Comparison of ENCODE assay signal across 12 cellular contexts in the genomic region with DNA sequence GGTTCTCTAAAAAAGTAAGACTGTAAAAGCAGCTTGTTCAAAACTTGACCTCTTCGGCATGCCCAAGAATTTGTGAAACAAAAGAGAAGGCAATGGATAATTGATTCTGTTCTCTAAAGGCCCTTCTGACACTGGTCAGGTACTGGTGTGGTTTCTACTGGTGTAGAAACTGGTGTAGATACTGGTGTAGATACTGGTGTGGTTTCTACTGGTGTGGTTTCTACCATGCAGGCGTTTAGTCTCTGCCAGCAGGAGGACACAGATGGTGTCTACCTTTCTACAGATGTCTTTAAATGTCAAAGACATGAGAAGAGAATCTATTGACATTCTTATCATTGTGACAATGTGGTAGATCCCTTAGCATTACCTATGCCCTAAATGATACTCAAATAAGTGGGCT.
A peak's percentile ranks its signal among the peaks of the same experiment; 100 is the strongest.
DNase-seq lines count a peak whose midpoint lies in the region; ATAC-seq, FAIRE-seq and TF ChIP-seq lines count a peak whose summit lies in the region.
"Had no signal": no experiment of that assay in that cellular context is flagged by ENCODE, and none has a peak within 500 bp of the region (broad histone marks: within the 10 kb centered on the region; RNA-seq: fewer than 3 reads in every experiment).

No MANE protein-coding gene starts in this region.

- H3K79me2 ChIP-seq in MM.1S (ENCODE audit: low read length): no peaks in the 10 kb centered on the region

- WGBS in psoas muscle, 3 donors: 24 to 44% (median 32%) methylated on average over 2 of the region's 2 CpGs
- 47 to 57% (median 54%) methylated on average over 2 of the region's 2 CpGs for WGBS in small intestine, 3 donors

- peak; percentile 87 for ATAC-seq in GM18867 (IDR thresholded peaks at IDR 0.05; ENCODE audit: unreplicated experiment)
- peak; percentile 90 for ATAC-seq in GM21723 (IDR thresholded peaks at IDR 0.05; ENCODE audit: unreplicated experiment)
- no peak for ATAC-seq in psoas muscle
- no peak for ATAC-seq in stimulated activated naive CD8-positive, alpha-beta T cell treated with anti-CD3 and anti-CD28 coated beads, Interleukin-15, amount 100 ng/mL, for 72 hours
- ATAC-seq: activated CD8-positive, alpha-beta memory T cell treated with anti-CD3 and anti-CD28 coated beads, Interleukin-2, amount 10 ng/mL, durations not matched to agents 7 days and 5 days had no signal

- H2AFZ ChIP-seq in MM.1S (ENCODE audit: low read length): no peak overlapping the region

- peak overlapping the region; percentile 29; the same call in 1 of the 2 replicates for H3K4me2 ChIP-seq in MM.1S (ENCODE audit: low read depth, low read length)

- FAIRE-seq in small intestine (lab: Jason Lieb, UNC): no peak

- TF ChIP-seq CTCF in MM.1S (IDR thresholded peaks at IDR 0.05; ENCODE audit: low read length) (no peak; the same call in 1 of the 2 replicates), psoas muscle (IDR thresholded peaks at IDR 0.05) (no peak)

- peaks cover 35% of the 10 kb centered on the region for H3K4me1 Mint-ChIP-seq in stimulated activated naive CD8-positive, alpha-beta T cell treated with anti-CD3 and anti-CD28 coated beads, Interleukin-15, amount 100 ng/mL, for 72 hours

- H3K27me3 ChIP-seq in MM.1S (replicated peaks; ENCODE audit: insufficient read depth, low read length) (no peaks in the 10 kb centered on the region), psoas muscle (ENCODE audit: insufficient read depth in 3 of 3, low read length in 2 of 3) (no peaks in the 10 kb centered on the region), small intestine (ENCODE audit: control insufficient read depth in 2 of 2, insufficient read depth in 2 of 2, low read length in 2 of 2) (no peaks in the 10 kb centered on the region)
- H3K27me3 ChIP-seq: Peyer's patch had no signal

- H3K27ac ChIP-seq in MM.1S (ENCODE audit: low read length) (peak overlapping the region; percentile 55; the same call in 1 of the 2 replicates), psoas muscle (peak overlapping the region; percentile 84), small intestine (ENCODE audit: low read depth in 1 of 2, low read length in 1 of 2) (no peak overlapping the region)

- H3K4me1 ChIP-seq in MM.1S (ENCODE audit: low read length): peaks cover 20% of the 10 kb centered on the region
- H3K4me1 ChIP-seq in psoas muscle: peaks cover 81% of the 10 kb centered on the region
- H3K4me1 ChIP-seq in small intestine (ENCODE audit: control insufficient read depth in 2 of 2, insufficient read depth in 1 of 2, low read depth in 1 of 2, low read length in 1 of 2): peaks cover 0 to 4% of the 10 kb centered on the region in 2 donors

- H3F3A ChIP-seq in MM.1S (ENCODE audit: insufficient read depth, low read length): peaks cover 4% of the 10 kb centered on the region; the same call in 1 of the 2 replicates

- no peak overlapping the region for H3K4me3 Mint-ChIP-seq in stimulated activated naive CD8-positive, alpha-beta T cell treated with anti-CD3 and anti-CD28 coated beads, Interleukin-15, amount 100 ng/mL, for 72 hours
- H3K4me3 Mint-ChIP-seq: activated CD8-positive, alpha-beta memory T cell treated with anti-CD3 and anti-CD28 coated beads, Interleukin-2, amount 10 ng/mL, durations not matched to agents 7 days and 5 days; CD4-positive, alpha-beta T cell; naive B cell had no signal

- H3K9ac ChIP-seq in MM.1S (ENCODE audit: low read length): no peak overlapping the region

- H3K9me3 Mint-ChIP-seq in stimulated activated naive CD8-positive, alpha-beta T cell treated with anti-CD3 and anti-CD28 coated beads, Interleukin-15, amount 100 ng/mL, for 72 hours: no peaks in the 10 kb centered on the region
- H3K9me3 Mint-ChIP-seq: CD4-positive, alpha-beta T cell; naive B cell had no signal

- H3K27ac Mint-ChIP-seq in stimulated activated naive CD8-positive, alpha-beta T cell treated with anti-CD3 and anti-CD28 coated beads, Interleukin-15, amount 100 ng/mL, for 72 hours: no peak overlapping the region
- H3K27ac Mint-ChIP-seq: activated CD8-positive, alpha-beta memory T cell treated with anti-CD3 and anti-CD28 coated beads, Interleukin-2, amount 10 ng/mL, durations not matched to agents 7 days and 5 days; CD4-positive, alpha-beta T cell had no signal

- no peaks in the 10 kb centered on the region for H3K9me2 ChIP-seq in MM.1S (replicated peaks; ENCODE audit: insufficient read depth, low read length)

- H3K9me3 ChIP-seq in MM.1S (replicated peaks; ENCODE audit: insufficient read depth, low read length) (no peaks in the 10 kb centered on the region), psoas muscle (no peaks in the 10 kb centered on the region), small intestine (ENCODE audit: control insufficient read depth, low read depth) (no peaks in the 10 kb centered on the region)
- H3K9me3 ChIP-seq: Peyer's patch had no signal

- no peak overlapping the region for H3K4me3 ChIP-seq in MM.1S (ENCODE audit: low read length)
- H3K4me3 ChIP-seq in psoas muscle: no peak overlapping the region
- H3K4me3 ChIP-seq in small intestine (ENCODE audit: low read depth in 1 of 2, low read length in 2 of 2): no peak overlapping the region
- H3K4me3 ChIP-seq: Peyer's patch had no signal

- H3K27me3 Mint-ChIP-seq in stimulated activated naive CD8-positive, alpha-beta T cell treated with anti-CD3 and anti-CD28 coated beads, Interleukin-15, amount 100 ng/mL, for 72 hours: peaks cover 54% of the 10 kb centered on the region
- H3K27me3 Mint-ChIP-seq: naive B cell had no signal

- peak; percentile 79 for DNase-seq in MM.1S
- DNase-seq in psoas muscle: no peak
- DNase-seq in HuH-7.5 (ENCODE audit: low spot score): no peak
- no peak for DNase-seq in small intestine
- DNase-seq in NCI-H526 treated with DMSO at 0.1 percent for 48 hours (lab: John Stamatoyannopoulos, UW): no peak
- no peak for DNase-seq in stimulated activated naive CD8-positive, alpha-beta T cell treated with anti-CD3 and anti-CD28 coated beads, Interleukin-15, amount 100 ng/mL, for 72 hours
- DNase-seq: activated CD8-positive, alpha-beta memory T cell treated with anti-CD3 and anti-CD28 coated beads, Interleukin-2, amount 10 ng/mL, durations not matched to agents 7 days and 5 days; CD4-positive, alpha-beta T cell; naive B cell; Peyer's patch had no signal

- no peaks in the 10 kb centered on the region for H4K20me1 ChIP-seq in MM.1S (ENCODE audit: insufficient read depth, low read length)

- H3K36me3 ChIP-seq in MM.1S (replicated peaks; ENCODE audit: insufficient read depth, low read length) (no peaks in the 10 kb centered on the region), psoas muscle (ENCODE audit: insufficient read depth in 1 of 2, low read depth in 1 of 2) (no peaks in the 10 kb centered on the region), small intestine (ENCODE audit: control insufficient read depth in 2 of 2, insufficient read depth in 2 of 2, low read length in 2 of 2) (no peaks in the 10 kb centered on the region)
- H3K36me3 ChIP-seq: Peyer's patch had no signal

- intact Hi-C loops in psoas muscle (cut with DNase I): no loop called here

Comparison
In these comparisons a context has a peak if more than half of its experiments do, and no peak if none do; other contexts are left out.
1. ATAC-seq: peak in GM18867 (single experiment) and GM21723 (single experiment); none in psoas muscle (0 of 4) and stimulated activated naive CD8-positive, alpha-beta T cell treated with anti-CD3 and anti-CD28 coated beads, Interleukin-15, amount 100 ng/mL, for 72 hours (single experiment).
2. H3K27ac ChIP-seq: peak in MM.1S (single experiment) and psoas muscle (single experiment); none in small intestine (0 of 2).